Comparison of ENCODE assay signal across 22 cellular contexts in the genomic region with DNA sequence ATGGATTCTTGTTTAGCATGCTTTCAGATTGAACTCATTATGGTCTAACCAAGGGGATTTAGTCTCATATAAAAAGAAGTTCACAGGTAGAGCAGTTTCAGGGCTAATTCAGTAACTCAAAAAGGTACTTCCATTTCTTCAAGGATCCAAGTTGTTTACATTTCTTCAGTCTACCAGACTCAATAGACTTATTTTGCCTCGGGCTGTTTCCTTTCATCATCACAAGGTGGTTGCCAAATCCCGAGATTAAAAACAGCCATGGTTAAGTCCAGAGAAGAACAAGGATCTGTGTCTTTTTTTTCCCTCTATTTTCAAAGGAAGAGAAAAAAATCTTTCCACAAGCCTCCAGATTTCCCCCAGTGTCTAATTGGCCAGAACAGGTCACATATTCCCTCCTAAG.
DNase-seq lines count a peak whose midpoint lies in the region; ATAC-seq and TF ChIP-seq lines count a peak whose summit lies in the region.
"Had no signal": no experiment of that assay in that cellular context is flagged by ENCODE, and none has a peak within 500 bp of the region (broad histone marks: within the 10 kb centered on the region; RNA-seq: fewer than 3 reads in every experiment).

No MANE protein-coding gene starts in this region.

- no peak overlapping the region for H3K4me3 Mint-ChIP-seq in activated T-helper 1 cell treated with anti-CD3 and anti-CD28 coated beads, Interleukin-12 subunit alpha, Interleukin-12 subunit beta, Interleukin-2, Interleukin-4 antibody, amounts not matched to agents 30 ng/mL and 10 ng/mL and 1 ng/mL, durations not matched to agents 14 hours and 24 hours and 36 hours
- H3K4me3 Mint-ChIP-seq: activated T-cell treated with anti-CD3 and anti-CD28 coated beads, Interleukin-2, amount 50 U/mL, for 4 hours; CD8-positive, alpha-beta memory T cell had no signal

- TF ChIP-seq CTCF in AG09319 (IDR thresholded peaks at IDR 0.05; ENCODE audit: low read depth, low read length) = no peak
- no peak for TF ChIP-seq CTCF in fibroblast of the aortic adventitia (IDR thresholded peaks at IDR 0.05; ENCODE audit: insufficient read depth, low read length)
- no peak for TF ChIP-seq CTCF in osteoblast (IDR thresholded peaks at IDR 0.05; ENCODE audit: extremely low read depth, low read depth, low read length)

- H4K20me1 ChIP-seq in osteoblast (ENCODE audit: insufficient read depth, low read length) = no peaks in the 10 kb centered on the region

- no peak overlapping the region for H3K4me2 ChIP-seq in osteoblast (ENCODE audit: insufficient read depth, low read length)

- intact Hi-C loops in activated T-helper 1 cell treated with anti-CD3 and anti-CD28 coated beads, Interleukin-12 subunit alpha, Interleukin-12 subunit beta, Interleukin-2, Interleukin-4 antibody, amounts not matched to agents 30 ng/mL and 10 ng/mL and 1 ng/mL, durations not matched to agents 14 hours and 24 hours and 36 hours (cut with micrococcal nuclease) = loop anchor here (1.0 to 5.0 kb wide), 2 partner anchors 8 to 86 kb away; no protein-coding TSS in a partner anchor
- intact Hi-C loops in left cardiac atrium (cut with DNase I) = loop anchor here in 1 of 2 donors (10.0 kb wide), 1 partner anchor 322 kb away; no protein-coding TSS in a partner anchor

- H3K9me3 ChIP-seq in osteoblast (ENCODE audit: low read depth, low read length) = no peaks in the 10 kb centered on the region
- H3K9me3 ChIP-seq: adrenal gland, neutrophil had no signal

- no peaks in the 10 kb centered on the region for H3K79me2 ChIP-seq in osteoblast (ENCODE audit: insufficient read depth, low read length)

- H2AFZ ChIP-seq in osteoblast (ENCODE audit: low read length) = no peak overlapping the region

- H3K36me3 ChIP-seq in osteoblast (ENCODE audit: insufficient read depth, low read length) = no peaks in the 10 kb centered on the region
- H3K36me3 ChIP-seq: adrenal gland, cardiac muscle cell, left lung, neutrophil had no signal

- peaks cover 10% of the 10 kb centered on the region for H3K27me3 Mint-ChIP-seq in activated T-helper 1 cell treated with anti-CD3 and anti-CD28 coated beads, Interleukin-12 subunit alpha, Interleukin-12 subunit beta, Interleukin-2, Interleukin-4 antibody, amounts not matched to agents 30 ng/mL and 10 ng/mL and 1 ng/mL, durations not matched to agents 14 hours and 24 hours and 36 hours (ENCODE audit: insufficient read depth)

- peaks cover 9% of the 10 kb centered on the region for H3K9me3 Mint-ChIP-seq in activated T-helper 1 cell treated with anti-CD3 and anti-CD28 coated beads, Interleukin-12 subunit alpha, Interleukin-12 subunit beta, Interleukin-2, Interleukin-4 antibody, amounts not matched to agents 30 ng/mL and 10 ng/mL and 1 ng/mL, durations not matched to agents 14 hours and 24 hours and 36 hours
- H3K9me3 Mint-ChIP-seq: CD8-positive, alpha-beta memory T cell; T-cell had no signal

- DNase-seq in AG09319 (ENCODE audit: extremely low read depth, low read depth) (peak; percentile 68), ELR (ENCODE audit: low read depth) (peak; percentile 62), fibroblast of the aortic adventitia (ENCODE audit: low read depth) (peak; percentile 63), osteoblast (ENCODE audit: insufficient read length, low spot score, missing footprints) (no peak), left cardiac atrium (no peak), HPDE6-E6E7 (ENCODE audit: extremely low spot score) (no peak)
- DNase-seq in activated T-helper 1 cell treated with anti-CD3 and anti-CD28 coated beads, Interleukin-12 subunit alpha, Interleukin-12 subunit beta, Interleukin-2, Interleukin-4 antibody, amounts not matched to agents 30 ng/mL and 10 ng/mL and 1 ng/mL, durations not matched to agents 14 hours and 24 hours and 36 hours (ENCODE audit: low spot score) = no peak
- DNase-seq: activated T-cell treated with anti-CD3 and anti-CD28 coated beads, Interleukin-2, amount 50 U/mL, for 4 hours; CD8-positive, alpha-beta memory T cell; DND-41; erythroblast; glutamatergic neuron; left lung; NCI-H524 treated with DMSO at 0.1 percent for 48 hours; SHP77; stimulated activated CD4-positive, alpha-beta T cell treated with anti-CD3 and anti-CD28 coated beads, Interleukin-12 subunit alpha, Interleukin-12 subunit beta, amount 100 ng/mL, for 4 hours; substantia nigra; T-cell had no signal

- peaks cover 11% of the 10 kb centered on the region for H3K4me1 ChIP-seq in osteoblast (ENCODE audit: insufficient read depth, low read length)

- peak overlapping the region; percentile 92 for H3K27ac Mint-ChIP-seq in activated T-helper 1 cell treated with anti-CD3 and anti-CD28 coated beads, Interleukin-12 subunit alpha, Interleukin-12 subunit beta, Interleukin-2, Interleukin-4 antibody, amounts not matched to agents 30 ng/mL and 10 ng/mL and 1 ng/mL, durations not matched to agents 14 hours and 24 hours and 36 hours
- H3K27ac Mint-ChIP-seq: CD8-positive, alpha-beta memory T cell; T-cell had no signal

- H3K4me1 Mint-ChIP-seq in activated T-helper 1 cell treated with anti-CD3 and anti-CD28 coated beads, Interleukin-12 subunit alpha, Interleukin-12 subunit beta, Interleukin-2, Interleukin-4 antibody, amounts not matched to agents 30 ng/mL and 10 ng/mL and 1 ng/mL, durations not matched to agents 14 hours and 24 hours and 36 hours (ENCODE audit: low read depth) = peaks cover 75% of the 10 kb centered on the region

- no peak overlapping the region for H3K4me3 ChIP-seq in fibroblast of the aortic adventitia (ENCODE audit: low read depth, low read length)
- H3K4me3 ChIP-seq in osteoblast (ENCODE audit: insufficient read depth, low read length) = no peak overlapping the region
- H3K4me3 ChIP-seq: adrenal gland, cardiac muscle cell, left lung had no signal

- H3K27me3 ChIP-seq in osteoblast (ENCODE audit: insufficient read depth, low read length) = peaks cover 6% of the 10 kb centered on the region
- H3K27me3 ChIP-seq: adrenal gland, cardiac muscle cell had no signal

- peaks cover 6% of the 10 kb centered on the region for H3K36me3 Mint-ChIP-seq in activated T-helper 1 cell treated with anti-CD3 and anti-CD28 coated beads, Interleukin-12 subunit alpha, Interleukin-12 subunit beta, Interleukin-2, Interleukin-4 antibody, amounts not matched to agents 30 ng/mL and 10 ng/mL and 1 ng/mL, durations not matched to agents 14 hours and 24 hours and 36 hours (ENCODE audit: low read depth)
- H3K36me3 Mint-ChIP-seq: CD8-positive, alpha-beta memory T cell; T-cell had no signal

- no peak for ATAC-seq in GM19452 (IDR thresholded peaks at IDR 0.05; ENCODE audit: unreplicated experiment)
- no peak for ATAC-seq in left cardiac atrium
- ATAC-seq: left lung, T-cell had no signal

- H3K27ac ChIP-seq in osteoblast (ENCODE audit: low read depth, low read length) = no peak overlapping the region
- H3K27ac ChIP-seq: adrenal gland, cardiac muscle cell, left lung, neutrophil had no signal

Comparison
In these comparisons a context has a peak if more than half of its experiments do, and no peak if none do; other contexts are left out.
1. DNase-seq: peak in AG09319 (single experiment), ELR (single experiment) and fibroblast of the aortic adventitia (single experiment); none in activated T-helper 1 cell treated with anti-CD3 and anti-CD28 coated beads, Interleukin-12 subunit alpha, Interleukin-12 subunit beta, Interleukin-2, Interleukin-4 antibody, amounts not matched to agents 30 ng/mL and 10 ng/mL and 1 ng/mL, durations not matched to agents 14 hours and 24 hours and 36 hours (single experiment), osteoblast (single experiment), left cardiac atrium (single experiment) and HPDE6-E6E7 (single experiment).